ENCODE assay signal across 8 cellular contexts in the genomic region with DNA sequence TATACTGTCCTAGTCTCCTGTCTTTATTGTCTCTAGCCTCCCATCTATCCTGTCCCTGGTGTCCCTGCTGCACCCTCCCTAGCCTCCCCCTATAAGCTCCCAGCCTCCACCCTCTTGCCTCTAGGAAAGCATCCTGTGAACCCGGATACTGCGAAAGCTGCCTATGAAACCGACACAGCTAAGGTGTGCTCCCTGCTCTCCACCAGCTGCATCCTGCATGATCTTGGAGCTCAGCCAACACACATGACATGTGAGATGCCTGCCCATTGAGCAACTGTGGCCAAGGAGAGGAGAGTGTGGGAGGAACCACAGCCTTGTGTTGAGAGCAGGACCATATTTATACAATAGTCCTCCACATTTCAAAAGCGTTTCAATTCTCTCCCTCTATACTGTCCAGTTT.
DNase-seq lines count a peak whose midpoint lies in the region; ATAC-seq and TF ChIP-seq lines count a peak whose summit lies in the region.

No MANE protein-coding gene starts in this region.

- DNase-seq in DMS79 treated with DMSO at 0.1 percent for 48 hours (lab: John Stamatoyannopoulos, UW) (peak; percentile 98), NCI-H2171 treated with DMSO at 0.1 percent for 48 hours (lab: John Stamatoyannopoulos, UW) (peak; percentile 94), breast epithelium (ENCODE audit: low spot score in 2 of 2) (peak; percentile 70 to 92), omental fat pad (ENCODE audit: low spot score) (peak; percentile 37), 8988T (no peak)

- H3K36me3 ChIP-seq in breast epithelium, result no peaks in the 10 kb centered on the region

- no peaks in the 10 kb centered on the region for H3K9me3 ChIP-seq in breast epithelium

- H3K27ac ChIP-seq in breast epithelium, result peak overlapping the region in 1 of 2 donors; percentile 19

- peak; percentile 77 for ATAC-seq in HG02885 (IDR thresholded peaks at IDR 0.05; ENCODE audit: poor library complexity, unreplicated experiment)
- ATAC-seq in omental fat pad (ENCODE audit: low FRiP score), result peak; percentile 87
- ATAC-seq in HG03139 (IDR thresholded peaks at IDR 0.05; ENCODE audit: unreplicated experiment), result no peak
- ATAC-seq in HG02840 (IDR thresholded peaks at IDR 0.05; ENCODE audit: low FRiP score, unreplicated experiment), result no peak

- H3K4me3 ChIP-seq in breast epithelium, result no peak overlapping the region

- TF ChIP-seq POLR2A in breast epithelium (IDR thresholded peaks at IDR 0.05), result no peak

- TF ChIP-seq CTCF in breast epithelium (IDR thresholded peaks at IDR 0.05) (no peak), omental fat pad (IDR thresholded peaks at IDR 0.05) (no peak)

- H3K4me1 ChIP-seq in breast epithelium, result peaks cover 0 to 3% of the 10 kb centered on the region in 2 donors

- intact Hi-C loops in breast epithelium (cut with DNase I; ENCODE audit: low total_unique reads), result no loop called here

- H3K27me3 ChIP-seq in breast epithelium, result no peaks in the 10 kb centered on the region

Comparison
In these comparisons a context has a peak if more than half of its experiments do, and no peak if none do; other contexts are left out.
1. ATAC-seq: peak in HG02885 (single experiment) and omental fat pad (single experiment); none in HG03139 (single experiment) and HG02840 (single experiment).